ENCODE assay signal across 3 cellular contexts in the genomic region with DNA sequence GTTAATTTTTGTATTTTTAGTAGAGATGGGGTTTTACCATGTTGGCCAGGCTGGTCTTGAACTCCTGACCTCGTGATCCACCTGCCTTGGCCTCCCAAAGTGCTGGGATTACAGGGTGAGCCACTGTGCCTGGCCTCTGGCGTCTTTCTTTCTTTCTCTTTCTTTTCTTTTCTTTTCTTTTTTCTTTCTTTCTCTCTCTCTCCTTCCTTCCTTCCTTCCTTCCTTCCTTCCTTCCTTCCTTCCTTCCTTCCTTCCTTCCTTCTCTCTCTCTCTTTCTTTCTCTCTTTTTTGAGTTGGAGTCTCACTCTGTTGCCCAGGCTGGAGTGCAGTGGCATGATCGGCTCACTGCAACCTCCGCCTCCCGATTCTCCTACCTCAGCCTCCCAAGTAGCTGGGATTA. TPM values are rescaled to one million over a fixed set of nuclear protein-coding genes. Genes with fewer than 3 reads are reported as not detected.
"Had no signal": no experiment of that assay in that cellular context is flagged by ENCODE, and none has a peak within 500 bp of the region (broad histone marks: within the 10 kb centered on the region; RNA-seq: fewer than 3 reads in every experiment).

No MANE protein-coding gene starts in this region.

RNA-seq across cellular contexts. Expression of a gene that starts 20.5 kb away (rescaled TPM):
- total RNA-seq: M059J, MCF 10A had no signal

RNA-seq across cellular contexts. Expression of a gene that starts 30.1 kb away (rescaled TPM):
- total RNA-seq: LHCN-M2, MCF 10A had no signal

RNA-seq across cellular contexts. Expression of a gene that starts 50.9 kb away (rescaled TPM):
- total RNA-seq: LHCN-M2, M059J, MCF 10A had no signal
